In genomic region chr1:234234199-234234598, GRCh38 we compare ENCODE assay signal across 1 cellular context.
TF ChIP-seq lines count a peak whose summit lies in the region.

No MANE protein-coding gene starts in this region.

TF ChIP-seq in GM23338, 12 proteins besides CTCF, POLR2A, EP300 and RAD21 (continued from another document):
- TF ChIP-seq, protein P1, sequence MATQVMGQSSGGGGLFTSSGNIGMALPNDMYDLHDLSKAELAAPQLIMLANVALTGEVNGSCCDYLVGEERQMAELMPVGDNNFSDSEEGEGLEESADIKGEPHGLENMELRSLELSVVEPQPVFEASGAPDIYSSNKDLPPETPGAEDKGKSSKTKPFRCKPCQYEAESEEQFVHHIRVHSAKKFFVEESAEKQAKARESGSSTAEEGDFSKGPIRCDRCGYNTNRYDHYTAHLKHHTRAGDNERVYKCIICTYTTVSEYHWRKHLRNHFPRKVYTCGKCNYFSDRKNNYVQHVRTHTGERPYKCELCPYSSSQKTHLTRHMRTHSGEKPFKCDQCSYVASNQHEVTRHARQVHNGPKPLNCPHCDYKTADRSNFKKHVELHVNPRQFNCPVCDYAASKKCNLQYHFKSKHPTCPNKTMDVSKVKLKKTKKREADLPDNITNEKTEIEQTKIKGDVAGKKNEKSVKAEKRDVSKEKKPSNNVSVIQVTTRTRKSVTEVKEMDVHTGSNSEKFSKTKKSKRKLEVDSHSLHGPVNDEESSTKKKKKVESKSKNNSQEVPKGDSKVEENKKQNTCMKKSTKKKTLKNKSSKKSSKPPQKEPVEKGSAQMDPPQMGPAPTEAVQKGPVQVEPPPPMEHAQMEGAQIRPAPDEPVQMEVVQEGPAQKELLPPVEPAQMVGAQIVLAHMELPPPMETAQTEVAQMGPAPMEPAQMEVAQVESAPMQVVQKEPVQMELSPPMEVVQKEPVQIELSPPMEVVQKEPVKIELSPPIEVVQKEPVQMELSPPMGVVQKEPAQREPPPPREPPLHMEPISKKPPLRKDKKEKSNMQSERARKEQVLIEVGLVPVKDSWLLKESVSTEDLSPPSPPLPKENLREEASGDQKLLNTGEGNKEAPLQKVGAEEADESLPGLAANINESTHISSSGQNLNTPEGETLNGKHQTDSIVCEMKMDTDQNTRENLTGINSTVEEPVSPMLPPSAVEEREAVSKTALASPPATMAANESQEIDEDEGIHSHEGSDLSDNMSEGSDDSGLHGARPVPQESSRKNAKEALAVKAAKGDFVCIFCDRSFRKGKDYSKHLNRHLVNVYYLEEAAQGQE (IDR thresholded peaks at IDR 0.05; ENCODE audit: unreplicated experiment), result no peak
- TF ChIP-seq EZH2 (IDR thresholded peaks at IDR 0.05; ENCODE audit: low read depth, unreplicated experiment) (no peak), JUNB (IDR thresholded peaks at IDR 0.05; ENCODE audit: unreplicated experiment) (no peak), EZH2phosphoT487 (IDR thresholded peaks at IDR 0.05; ENCODE audit: unreplicated experiment) (no peak), ZNF331 (CRISPR knock-in tag; IDR thresholded peaks at IDR 0.05; ENCODE audit: low read depth) (no peak), POLR2AphosphoS5 (IDR thresholded peaks at IDR 0.05; ENCODE audit: low read depth) (no peak), NANOG (IDR thresholded peaks at IDR 0.05; ENCODE audit: borderline replicate concordance) (no peak), CREB1 (CRISPR knock-in tag; IDR thresholded peaks at IDR 0.05; ENCODE audit: low read depth) (no peak)
